ENCODE assay signal across 30 cellular contexts in the genomic region with DNA sequence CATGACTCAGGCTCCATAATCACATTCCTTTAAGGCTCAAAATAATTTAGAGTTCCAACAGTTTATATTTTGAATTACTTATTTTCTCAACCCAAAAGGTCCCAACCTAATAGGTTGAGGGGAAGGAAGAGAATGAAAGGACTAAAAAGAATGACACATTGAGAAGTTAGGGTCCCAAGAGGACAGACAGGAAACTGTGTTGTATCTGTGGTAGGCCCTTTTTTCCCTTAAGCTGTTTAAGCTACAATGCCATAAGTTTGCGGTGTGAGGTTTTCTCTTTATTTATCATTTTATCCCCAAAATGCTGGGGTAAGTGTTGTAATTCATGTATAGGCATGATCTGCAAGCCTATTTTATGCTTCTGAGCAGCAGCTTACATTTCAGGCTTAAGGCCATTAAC.
DNase-seq lines count a peak whose midpoint lies in the region; ATAC-seq and TF ChIP-seq lines count a peak whose summit lies in the region.
"Had no signal": no experiment of that assay in that cellular context is flagged by ENCODE, and none has a peak within 500 bp of the region (broad histone marks: within the 10 kb centered on the region; RNA-seq: fewer than 3 reads in every experiment).

No MANE protein-coding gene starts in this region.

- H3F3A ChIP-seq in Loucy (ENCODE audit: low read depth), result no peaks in the 10 kb centered on the region

- DNase-seq in chondrocyte (ENCODE audit: low spot score) (no peak), omental fat pad (ENCODE audit: low spot score) (no peak), progenitor cell of endocrine pancreas (ENCODE audit: low spot score, unreplicated experiment) (no peak), NCI-H524 treated with DMSO at 0.1 percent for 48 hours (lab: John Stamatoyannopoulos, UW) (no peak)
- DNase-seq in activated T-cell treated with anti-CD3 and anti-CD28 coated beads, Interleukin-2, amount 50 U/mL, for 24 hours, result no peak
- DNase-seq: activated B cell treated with CpG ODN at 0.5 μM for 24 hours; activated CD4-positive, alpha-beta T cell treated with anti-CD3 and anti-CD28 coated beads, Interleukin-2, amount 50 U/mL, for 4 hours; activated naive CD4-positive, alpha-beta T cell treated with anti-CD3 and anti-CD28 coated beads, Interleukin-2, amount 50 U/mL, for 16 hours; aorta; Caco-2; hypothalamus; immature natural killer cell; Karpas-422; mesendoderm; NCI-H510A; PC-9; Right ventricle myocardium superior; stimulated activated CD4-positive, alpha-beta T cell treated with anti-CD3 and anti-CD28 coated beads, Interleukin-1b, Interleukin-23, amount 100 ng/mL, for 48 hours; stimulated activated CD8-positive, alpha-beta memory T cell treated with anti-CD3 and anti-CD28 coated beads, Interleukin-4, amount 100 ng/mL, for 48 hours had no signal

- peaks cover 14 to 45% (median 28%) of the 10 kb centered on the region in 11 experiments; a peak in 21 of 22 replicates for H3K9me3 ChIP-seq in BLaER1 treated with 17β-estradiol and CSF1 and Interleukin-3, amounts not matched to agents 10 nM and 100 nM (replicated peaks in 1 of 11)
- H3K9me3 ChIP-seq in Loucy (ENCODE audit: insufficient read depth, low read depth, low read length), result no peaks in the 10 kb centered on the region
- H3K9me3 ChIP-seq: Caco-2, neutrophil, tibial nerve had no signal

- ATAC-seq in omental fat pad (ENCODE audit: low FRiP score), result no peak
- ATAC-seq: A549; activated T-helper 17 cell treated with anti-CD3 and anti-CD28 coated beads, Interleukin-2, amount 50 U/mL, for 72 hours; esophagus mucosa; left lobe of liver had no signal

- peak overlapping the region; percentile 86 for H3K27ac Mint-ChIP-seq in chondrocyte (ENCODE audit: unreplicated experiment)
- H3K27ac Mint-ChIP-seq in nephron, result peak overlapping the region; percentile 90 to 94 (median 92)
- H3K27ac Mint-ChIP-seq in progenitor cell of endocrine pancreas, result no peak overlapping the region
- no peak overlapping the region for H3K27ac Mint-ChIP-seq in activated T-cell treated with anti-CD3 and anti-CD28 coated beads, Interleukin-2, amount 50 U/mL, for 24 hours
- H3K27ac Mint-ChIP-seq: activated B cell treated with CpG ODN at 0.5 μM for 24 hours; activated T-helper 17 cell treated with anti-CD3 and anti-CD28 coated beads, Interleukin-2, amount 50 U/mL, for 72 hours; immature natural killer cell had no signal

- no peaks in the 10 kb centered on the region for H3K27me3 Mint-ChIP-seq in chondrocyte (ENCODE audit: low read depth)
- H3K27me3 Mint-ChIP-seq in nephron (ENCODE audit: low read depth), result no peaks in the 10 kb centered on the region
- no peaks in the 10 kb centered on the region for H3K27me3 Mint-ChIP-seq in progenitor cell of endocrine pancreas
- H3K27me3 Mint-ChIP-seq in activated T-cell treated with anti-CD3 and anti-CD28 coated beads, Interleukin-2, amount 50 U/mL, for 24 hours, result peaks cover 33% of the 10 kb centered on the region
- H3K27me3 Mint-ChIP-seq: activated B cell treated with CpG ODN at 0.5 μM for 24 hours; activated T-helper 17 cell treated with anti-CD3 and anti-CD28 coated beads, Interleukin-2, amount 50 U/mL, for 72 hours had no signal

- no peak overlapping the region for H3K4me3 Mint-ChIP-seq in chondrocyte (ENCODE audit: unreplicated experiment)
- H3K4me3 Mint-ChIP-seq in nephron, result no peak overlapping the region
- no peak overlapping the region for H3K4me3 Mint-ChIP-seq in progenitor cell of endocrine pancreas (ENCODE audit: low read depth)
- no peak overlapping the region for H3K4me3 Mint-ChIP-seq in activated T-cell treated with anti-CD3 and anti-CD28 coated beads, Interleukin-2, amount 50 U/mL, for 24 hours
- H3K4me3 Mint-ChIP-seq: activated B cell treated with CpG ODN at 0.5 μM for 24 hours; activated T-helper 17 cell treated with anti-CD3 and anti-CD28 coated beads, Interleukin-2, amount 50 U/mL, for 72 hours; immature natural killer cell had no signal

- TF ChIP-seq CTCF in Loucy (conservative IDR thresholded peaks at IDR 0.05; ENCODE audit: low read length) (no peak), chondrocyte (IDR thresholded peaks at IDR 0.05) (no peak), nephron (IDR thresholded peaks at IDR 0.05; ENCODE audit: unreplicated experiment in 3 of 3) (no peak), omental fat pad (IDR thresholded peaks at IDR 0.05) (no peak), progenitor cell of endocrine pancreas (IDR thresholded peaks at IDR 0.05; ENCODE audit: unreplicated experiment) (no peak)

- H3K27ac ChIP-seq in BLaER1 treated with 17β-estradiol and CSF1 and Interleukin-3, amounts not matched to agents 10 nM and 100 nM, result peak overlapping the region in 6 of 11 experiments; percentile 23 to 59 (median 30); a peak in 9 of 22 replicates
- H3K27ac ChIP-seq: HL-60, neutrophil, PC-9, tibial nerve had no signal

- H3K9me2 ChIP-seq in Loucy (replicated peaks; ENCODE audit: low read depth, low read length), result no peaks in the 10 kb centered on the region

- H4K20me1 ChIP-seq in BLaER1 treated with 17β-estradiol and CSF1 and Interleukin-3, amounts not matched to agents 10 nM and 100 nM, result no peaks in the 10 kb centered on the region
- no peaks in the 10 kb centered on the region for H4K20me1 ChIP-seq in Loucy (ENCODE audit: insufficient read depth, low read length, poor library complexity, severe bottlenecking)

- H3K27me3 ChIP-seq in BLaER1 treated with 17β-estradiol and CSF1 and Interleukin-3, amounts not matched to agents 10 nM and 100 nM, result no peaks in the 10 kb centered on the region
- peaks cover 8% of the 10 kb centered on the region for H3K27me3 ChIP-seq in Loucy (ENCODE audit: insufficient read depth, low read length, poor library complexity, severe bottlenecking)
- H3K27me3 ChIP-seq: neutrophil, tibial nerve had no signal

- H3K4me1 ChIP-seq in BLaER1 treated with 17β-estradiol and CSF1 and Interleukin-3, amounts not matched to agents 10 nM and 100 nM, result peaks cover 8 to 50% (median 37%) of the 10 kb centered on the region in 10 experiments
- peaks cover 38% of the 10 kb centered on the region for H3K4me1 ChIP-seq in Loucy (ENCODE audit: insufficient read depth, low read length, poor library complexity, severe bottlenecking)
- H3K4me1 ChIP-seq: tibial nerve had no signal

- H3K9ac ChIP-seq in BLaER1 treated with 17β-estradiol and CSF1 and Interleukin-3, amounts not matched to agents 10 nM and 100 nM, result 0 out of 22 replicates have a peak overlapping the region, but pooled peaks of 1 of the 11 experiments have one; percentile 16
- peak overlapping the region; percentile 39 for H3K9ac ChIP-seq in Loucy (ENCODE audit: low read depth, low read length, poor library complexity, severe bottlenecking)

- H3K4me2 ChIP-seq in BLaER1 treated with 17β-estradiol and CSF1 and Interleukin-3, amounts not matched to agents 10 nM and 100 nM, result peak overlapping the region; percentile 13 to 78 (median 66); a peak in 21 of 22 replicates
- H3K4me2 ChIP-seq in Loucy (ENCODE audit: low read depth, low read length, poor library complexity, severe bottlenecking), result peak overlapping the region; percentile 71
- H3K4me2 ChIP-seq: A549, PC-9 had no signal

- H3K36me3 Mint-ChIP-seq in chondrocyte (ENCODE audit: low read depth), result no peaks in the 10 kb centered on the region
- H3K36me3 Mint-ChIP-seq in nephron (ENCODE audit: low read depth), result no peaks in the 10 kb centered on the region
- H3K36me3 Mint-ChIP-seq in progenitor cell of endocrine pancreas (ENCODE audit: insufficient read depth), result no peaks in the 10 kb centered on the region
- no peaks in the 10 kb centered on the region for H3K36me3 Mint-ChIP-seq in activated T-cell treated with anti-CD3 and anti-CD28 coated beads, Interleukin-2, amount 50 U/mL, for 24 hours (ENCODE audit: low read depth)
- H3K36me3 Mint-ChIP-seq: immature natural killer cell had no signal

- H3K9me3 Mint-ChIP-seq in chondrocyte (ENCODE audit: low read depth), result peaks cover 12% of the 10 kb centered on the region
- peaks cover 4% of the 10 kb centered on the region for H3K9me3 Mint-ChIP-seq in nephron
- H3K9me3 Mint-ChIP-seq in progenitor cell of endocrine pancreas (ENCODE audit: low read depth), result peaks cover 31% of the 10 kb centered on the region
- H3K9me3 Mint-ChIP-seq in activated T-cell treated with anti-CD3 and anti-CD28 coated beads, Interleukin-2, amount 50 U/mL, for 24 hours, result no peaks in the 10 kb centered on the region
- H3K9me3 Mint-ChIP-seq: activated B cell treated with CpG ODN at 0.5 μM for 24 hours; activated T-helper 17 cell treated with anti-CD3 and anti-CD28 coated beads, Interleukin-2, amount 50 U/mL, for 72 hours had no signal

- H3K79me2 ChIP-seq in Loucy (ENCODE audit: insufficient read depth, low read length), result no peaks in the 10 kb centered on the region

- H3K4me1 Mint-ChIP-seq in chondrocyte (ENCODE audit: low read depth), result peaks cover 39% of the 10 kb centered on the region
- H3K4me1 Mint-ChIP-seq in nephron, result peaks cover 6% of the 10 kb centered on the region
- peaks cover 5% of the 10 kb centered on the region for H3K4me1 Mint-ChIP-seq in progenitor cell of endocrine pancreas (ENCODE audit: low read depth)
- peaks cover 10% of the 10 kb centered on the region for H3K4me1 Mint-ChIP-seq in activated T-cell treated with anti-CD3 and anti-CD28 coated beads, Interleukin-2, amount 50 U/mL, for 24 hours (ENCODE audit: low read depth)
- H3K4me1 Mint-ChIP-seq: activated T-helper 17 cell treated with anti-CD3 and anti-CD28 coated beads, Interleukin-2, amount 50 U/mL, for 72 hours; immature natural killer cell had no signal

- no peak overlapping the region; a peak in 1 of 20 replicates for H3K4me3 ChIP-seq in BLaER1 treated with 17β-estradiol and CSF1 and Interleukin-3, amounts not matched to agents 10 nM and 100 nM
- H3K4me3 ChIP-seq in Loucy (ENCODE audit: low read length, poor library complexity, severe bottlenecking), result peak overlapping the region; percentile 26
- H3K4me3 ChIP-seq: A549, PC-9, skin epidermis, tibial nerve had no signal

- no peak overlapping the region for H2AFZ ChIP-seq in Loucy (ENCODE audit: low read length)
- H2AFZ ChIP-seq: PC-9 had no signal

- no peaks in the 10 kb centered on the region for H3K36me3 ChIP-seq in BLaER1 treated with 17β-estradiol and CSF1 and Interleukin-3, amounts not matched to agents 10 nM and 100 nM
- H3K36me3 ChIP-seq in Loucy (ENCODE audit: insufficient read depth, low read length), result no peaks in the 10 kb centered on the region
- H3K36me3 ChIP-seq: neutrophil, tibial nerve had no signal

Comparison
In these comparisons a context has a peak if more than half of its experiments do, and no peak if none do; other contexts are left out.
1. H3K27ac Mint-ChIP-seq: peak in chondrocyte (single experiment) and nephron (3 of 3); none in progenitor cell of endocrine pancreas (single experiment) and activated T-cell treated with anti-CD3 and anti-CD28 coated beads, Interleukin-2, amount 50 U/mL, for 24 hours (single experiment).